Comparison of ENCODE assay signal across 21 cellular contexts in the genomic region with DNA sequence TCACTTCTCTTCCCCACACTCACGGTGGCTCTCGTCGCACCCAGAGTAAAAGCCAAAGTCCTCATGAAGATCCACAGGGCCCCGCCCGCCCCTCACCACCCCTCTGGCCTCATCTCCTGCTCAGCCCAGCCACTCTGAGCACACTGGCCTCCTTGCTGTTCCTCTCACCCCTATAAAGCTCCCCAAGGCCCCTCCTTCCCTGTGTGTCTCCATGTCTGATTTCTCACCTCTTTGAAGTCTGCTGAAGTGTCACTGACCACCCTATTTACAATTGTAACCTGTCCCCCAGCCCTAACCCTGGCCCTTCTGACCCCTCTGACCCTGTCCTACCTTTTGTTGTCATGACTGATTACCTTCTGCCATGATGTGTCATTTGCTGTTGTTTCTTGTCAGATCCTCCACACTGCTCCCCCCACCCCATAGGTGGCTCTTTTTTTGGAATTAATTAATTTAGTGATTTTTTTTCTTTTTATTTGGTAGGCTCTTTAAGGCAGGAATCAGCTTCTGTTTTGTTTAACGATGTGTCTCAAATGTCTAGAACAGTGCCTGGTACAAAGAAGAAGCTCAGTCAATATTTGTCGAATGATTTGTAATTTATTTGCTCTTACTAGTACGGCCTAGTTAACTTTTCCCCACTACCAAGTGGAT.
DNase-seq lines count a peak whose midpoint lies in the region; ATAC-seq, FAIRE-seq and TF ChIP-seq lines count a peak whose summit lies in the region.
"Had no signal": no experiment of that assay in that cellular context is flagged by ENCODE, and none has a peak within 500 bp of the region (broad histone marks: within the 10 kb centered on the region; RNA-seq: fewer than 3 reads in every experiment).

No MANE protein-coding gene starts in this region.

- H3K36me3 ChIP-seq in H1 (ENCODE audit: control insufficient read depth in 2 of 4, insufficient read depth in 4 of 4, low read length in 3 of 4) (no peaks in the 10 kb centered on the region), mucosa of descending colon (ENCODE audit: low read depth) (no peaks in the 10 kb centered on the region)
- H3K36me3 ChIP-seq: SJSA1 had no signal

- no peak overlapping the region for H4K5ac ChIP-seq in H1 (ENCODE audit: insufficient read length, low read depth, low read length)

- WGBS in H1 (ENCODE audit: extremely low coverage in 1 of 2, insufficient coverage in 1 of 2, insufficient read length in 1 of 2, insufficient replicate concordance in 2 of 2, low coverage in 1 of 2, low lambda C conversion rate in 2 of 2, missing lambda C conversion rate in 1 of 2), 2 experiments, result 93% methylated on average over 3 of the region's 8 CpGs; no CpG with 5 or more reads in 1 of the 2 experiments

- POLR2A ChIA-PET in H1 (lab: Charles Lee; ENCODE audit: partially characterized antibody) (no interaction called here), GM10248 (lab: Yijun Ruan, JAX) (no interaction called here)

- peak overlapping the region; percentile 41; the same call in 1 of the 2 replicates for H3K18ac ChIP-seq in H1 (ENCODE audit: extremely low read depth, low read length)

- CTCF ChIA-PET in H1 (lab: Charles Lee; ENCODE audit: partially characterized antibody), result interaction anchor here (0.7 to 1.0 kb wide), 2 partner anchors 10 to 18 kb away, joined by 3 read pairs; no protein-coding TSS in a partner anchor
- CTCF ChIA-PET in GM10248 (lab: Yijun Ruan, JAX), result no interaction called here

- no peak for TF ChIP-seq RAD21 in H1 (IDR thresholded peaks at IDR 0.05 in 1 of 2, conservative IDR thresholded peaks at IDR 0.05 in 1 of 2; ENCODE audit: low read depth in 2 of 2, low read length in 2 of 2)

- FAIRE-seq in H1 (lab: Jason Lieb, UNC), result no peak
- FAIRE-seq: A204.1, HTR-8/SVneo had no signal

- H3K27me3 ChIP-seq in H1 (replicated peaks in 1 of 4; ENCODE audit: control insufficient read depth in 3 of 4, extremely low read depth in 1 of 4, insufficient read depth in 3 of 4, low read length in 3 of 4), result no peaks in the 10 kb centered on the region
- H3K27me3 ChIP-seq: BLaER1 had no signal

- H4K8ac ChIP-seq in H1 (ENCODE audit: extremely low read depth, insufficient read depth, low read length), result no peak overlapping the region

- DNase-seq in natural killer cell (no peak), H1 (ENCODE audit: low read depth in 1 of 2, low spot score in 2 of 2) (no peak), mucosa of descending colon (peak in 1 of 3 donors; percentile 48), GM10248 (ENCODE audit: extremely low spot score) (no peak)
- DNase-seq in natural killer cell treated with Interleukin-12 subunit alpha and Interleukin-12 subunit beta and Interleukin-15 and Interleukin-18, amount 100 ng/mL, for 72 hours (ENCODE audit: low spot score), result no peak
- DNase-seq in stimulated activated naive CD8-positive, alpha-beta T cell treated with anti-CD3 and anti-CD28 coated beads, Interleukin-15, Interleukin-2, amounts not matched to agents 100 U/mL and 50 U/mL, for 24 hours, result no peak
- DNase-seq: COR-L47; DMS153; HCEC 1CT; NCI-H1417; NCI-H187 treated with DMSO at 0.1 percent for 48 hours; NCI-H526 treated with DMSO at 0.1 percent for 48 hours; NK-92 treated with Interleukin-12 subunit alpha and Interleukin-12 subunit beta, amount 100 ng/mL, for 24 hours; OCI-M1 had no signal

- no peak overlapping the region for H3K4me3 Mint-ChIP-seq in natural killer cell
- no peak overlapping the region for H3K4me3 Mint-ChIP-seq in natural killer cell treated with Interleukin-12 subunit alpha and Interleukin-12 subunit beta and Interleukin-15 and Interleukin-18, amount 100 ng/mL, for 72 hours

- intact Hi-C loops in natural killer cell (cut with micrococcal nuclease) (no loop called here), mucosa of descending colon (cut with DNase I, micrococcal nuclease) (no loop called here)

- no peak overlapping the region for H3K4me2 ChIP-seq in H1 (ENCODE audit: insufficient read depth in 1 of 2, low read depth in 2 of 2, low read length in 2 of 2)
- H3K4me2 ChIP-seq: BLaER1 had no signal

- peaks cover 92 to 93% of the 10 kb centered on the region in 2 donors for H3K4me1 Mint-ChIP-seq in natural killer cell
- H3K4me1 Mint-ChIP-seq in natural killer cell treated with Interleukin-12 subunit alpha and Interleukin-12 subunit beta and Interleukin-15 and Interleukin-18, amount 100 ng/mL, for 72 hours (ENCODE audit: low read depth in 2 of 2), result peaks cover 63 to 73% of the 10 kb centered on the region in 2 donors

- H2BK5ac ChIP-seq in H1 (ENCODE audit: low read depth, low read length), result 0 out of 2 replicates have a peak overlapping the region, but pooled peaks have one; percentile 76

- peaks cover 2% of the 10 kb centered on the region; the same call in 1 of the 2 replicates for H3K23me2 ChIP-seq in H1 (ENCODE audit: low read depth, low read length)

- no peak overlapping the region for H3K14ac ChIP-seq in H1 (ENCODE audit: insufficient read length)

- H3K4me3 ChIP-seq in H1 (ENCODE audit: extremely low read depth in 1 of 4, insufficient read depth in 2 of 4, low read depth in 3 of 4, low read length in 4 of 4) (no peak overlapping the region), mucosa of descending colon (no peak overlapping the region)
- H3K4me3 ChIP-seq: BLaER1, SJSA1 had no signal

- H3K27ac Mint-ChIP-seq in natural killer cell, result peak overlapping the region; percentile 78 to 82
- H3K27ac Mint-ChIP-seq in natural killer cell treated with Interleukin-12 subunit alpha and Interleukin-12 subunit beta and Interleukin-15 and Interleukin-18, amount 100 ng/mL, for 72 hours, result peak overlapping the region in 1 of 2 donors; percentile 72

- H3K4ac ChIP-seq in H1 (replicated peaks; ENCODE audit: insufficient read length, low read depth, low read length), result no peak overlapping the region

- H2BK120ac ChIP-seq in H1 (replicated peaks; ENCODE audit: low read depth, low read length), result no peak overlapping the region

- H2AFZ ChIP-seq in H1 (ENCODE audit: low read length), result no peak overlapping the region

- H3K9me3 ChIP-seq in H1 (ENCODE audit: insufficient read depth in 2 of 2, low read depth in 1 of 2, low read length in 1 of 2), result no peaks in the 10 kb centered on the region
- no peaks in the 10 kb centered on the region for H3K9me3 ChIP-seq in mucosa of descending colon
- H3K9me3 ChIP-seq: BLaER1, SJSA1 had no signal

- H2BK12ac ChIP-seq in H1 (ENCODE audit: low read depth, low read length), result peak overlapping the region; percentile 94; the same call in 1 of the 2 replicates

- ATAC-seq in natural killer cell, result peak; percentile 44 to 54 (median 45)
- ATAC-seq in natural killer cell treated with Interleukin-12 subunit alpha and Interleukin-12 subunit beta and Interleukin-15 and Interleukin-18, amount 100 ng/mL, for 72 hours, result no peak
- peak; percentile 40 for ATAC-seq in mucosa of descending colon
- no peak for ATAC-seq in stimulated activated naive CD8-positive, alpha-beta T cell treated with anti-CD3 and anti-CD28 coated beads, Interleukin-15, Interleukin-2, amounts not matched to agents 100 U/mL and 50 U/mL, for 24 hours
- ATAC-seq in GM18867 (IDR thresholded peaks at IDR 0.05; ENCODE audit: unreplicated experiment), result no peak

- 0 out of 2 replicates have a peak overlapping the region, but pooled peaks have one; percentile 1 for H2AK5ac ChIP-seq in H1 (ENCODE audit: low read depth, low read length)

- H4K20me1 ChIP-seq in H1 (replicated peaks in 1 of 2; ENCODE audit: control insufficient read depth in 1 of 2, insufficient read depth in 2 of 2, low read length in 2 of 2), result peaks cover 0 to 2% of the 10 kb centered on the region in 2 experiments

- peaks cover 0 to 34% of the 10 kb centered on the region in 2 experiments; a peak in 3 of 4 replicates for H3K79me2 ChIP-seq in H1 (ENCODE audit: control insufficient read depth in 1 of 2, insufficient read depth in 2 of 2, low read length in 2 of 2)

- no peak overlapping the region; a peak in 1 of 7 replicates for H3K9ac ChIP-seq in H1 (replicated peaks in 1 of 4; ENCODE audit: extremely low read depth in 1 of 4, low read depth in 3 of 4, low read length in 3 of 4)
- H3K9ac ChIP-seq: BLaER1 had no signal

- peak overlapping the region; percentile 23 for H4K91ac ChIP-seq in H1 (replicated peaks; ENCODE audit: insufficient read length, low read length)

- no peaks in the 10 kb centered on the region for H3K9me3 Mint-ChIP-seq in natural killer cell
- no peaks in the 10 kb centered on the region for H3K9me3 Mint-ChIP-seq in natural killer cell treated with Interleukin-12 subunit alpha and Interleukin-12 subunit beta and Interleukin-15 and Interleukin-18, amount 100 ng/mL, for 72 hours

- no peak for TF ChIP-seq POLR2A in H1 (IDR thresholded peaks at IDR 0.05; ENCODE audit: control extremely low read depth in 1 of 2, low read depth in 2 of 2, low read length in 2 of 2)

- H3K56ac ChIP-seq in H1 (replicated peaks; ENCODE audit: insufficient read length, low read depth, low read length), result no peak overlapping the region

- H3K27ac ChIP-seq in H1 (ENCODE audit: low read depth, low read length), result no peak overlapping the region
- H3K27ac ChIP-seq: BLaER1, HL-60, RWPE1, SJSA1 had no signal

- H3K36me3 Mint-ChIP-seq in natural killer cell, result no peaks in the 10 kb centered on the region
- H3K36me3 Mint-ChIP-seq in natural killer cell treated with Interleukin-12 subunit alpha and Interleukin-12 subunit beta and Interleukin-15 and Interleukin-18, amount 100 ng/mL, for 72 hours, result peaks cover 5% of the 10 kb centered on the region

- H3K27me3 Mint-ChIP-seq in natural killer cell (ENCODE audit: low read depth in 2 of 2), result no peaks in the 10 kb centered on the region
- no peaks in the 10 kb centered on the region for H3K27me3 Mint-ChIP-seq in natural killer cell treated with Interleukin-12 subunit alpha and Interleukin-12 subunit beta and Interleukin-15 and Interleukin-18, amount 100 ng/mL, for 72 hours

- H3K23ac ChIP-seq in H1 (ENCODE audit: insufficient read length), result no peak overlapping the region

- TF ChIP-seq CTCF in natural killer cell (IDR thresholded peaks at IDR 0.05) (no peak), H1 (IDR thresholded peaks at IDR 0.05; ENCODE audit: control extremely low read depth in 1 of 3, insufficient read depth in 1 of 3, low read depth in 1 of 3, low read length in 3 of 3) (no peak), mucosa of descending colon (IDR thresholded peaks at IDR 0.05) (no peak), GM10248 (IDR thresholded peaks at IDR 0.05; ENCODE audit: control extremely low read depth, extremely low read depth, low read depth, missing control alignments) (no peak)

- 0 out of 2 replicates have a peak overlapping the region, but pooled peaks have one; percentile 97 for H2BK15ac ChIP-seq in H1 (ENCODE audit: low read length)

- H3K4me1 ChIP-seq in H1 (replicated peaks in 1 of 4; ENCODE audit: control insufficient read depth in 3 of 4, insufficient read depth in 4 of 4, low read length in 3 of 4) (peaks cover 8 to 52% (median 41%) of the 10 kb centered on the region in 4 experiments), mucosa of descending colon (ENCODE audit: low read depth) (peaks cover 14% of the 10 kb centered on the region)
- H3K4me1 ChIP-seq: BLaER1, SJSA1 had no signal

- H2BK20ac ChIP-seq in H1 (ENCODE audit: low read length), result no peak overlapping the region; the same call in 1 of the 2 replicates

- H3K79me1 ChIP-seq in H1 (ENCODE audit: low read depth, low read length), result peaks cover 3% of the 10 kb centered on the region; the same call in 1 of the 2 replicates

- no peak for TF ChIP-seq EP300 in H1 (IDR thresholded peaks at IDR 0.05; ENCODE audit: borderline replicate concordance in 1 of 2, low read depth in 2 of 2, low read length in 2 of 2)

Comparison
In these comparisons a context has a peak if more than half of its experiments do, and no peak if none do; other contexts are left out.
1. ATAC-seq: peak in natural killer cell (3 of 3) and mucosa of descending colon (single experiment); none in natural killer cell treated with Interleukin-12 subunit alpha and Interleukin-12 subunit beta and Interleukin-15 and Interleukin-18, amount 100 ng/mL, for 72 hours (0 of 2), stimulated activated naive CD8-positive, alpha-beta T cell treated with anti-CD3 and anti-CD28 coated beads, Interleukin-15, Interleukin-2, amounts not matched to agents 100 U/mL and 50 U/mL, for 24 hours (single experiment) and GM18867 (single experiment).